Comparison of ENCODE assay signal across 1 cellular context in genomic region chr20:17530716-17531536, GRCh38.
TF ChIP-seq lines count a peak whose summit lies in the region.

BFSP1 (minus strand) TSS chr20:17531379; CDS start chr20:17531329, 50 bp downstream.

TF ChIP-seq in HepG2, 621 proteins besides CTCF, POLR2A, EP300 and RAD21 (continued from another document and continues in another):
- TF ChIP-seq GABPB1 (CRISPR knock-in tag; IDR thresholded peaks at IDR 0.05) (peak; percentile 56; the same call in 1 of the 2 replicates), ZNF879 (CRISPR knock-in tag; IDR thresholded peaks at IDR 0.05) (no peak), TRIM22 (IDR thresholded peaks at IDR 0.05) (no peak), SKI (IDR thresholded peaks at IDR 0.05; ENCODE audit: partially characterized antibody) (no peak), KMT2A (CRISPR knock-in tag; IDR thresholded peaks at IDR 0.05) (peak; percentile 60; the same call in 1 of the 2 replicates), GPBP1L1 (CRISPR knock-in tag; IDR thresholded peaks at IDR 0.05) (no peak), ZBTB14 (CRISPR knock-in tag; IDR thresholded peaks at IDR 0.05) (peak; percentile 81; the same call in 1 of the 2 replicates), ZNF496 (CRISPR knock-in tag; IDR thresholded peaks at IDR 0.05; ENCODE audit: insufficient replicate concordance) (no peak), SRSF1 (optimal IDR thresholded peaks at IDR 0.05; ENCODE audit: low read depth, low read length) (peak; percentile 81), HMG20B (CRISPR knock-in tag; conservative IDR thresholded peaks at IDR 0.05) (0 out of 2 replicates have a peak, but pooled peaks have one; percentile 30), TSC22D2 (CRISPR knock-in tag; IDR thresholded peaks at IDR 0.05; ENCODE audit: borderline replicate concordance) (peak; percentile 93; the same call in 1 of the 2 replicates), RBAK (CRISPR knock-in tag; IDR thresholded peaks at IDR 0.05) (no peak), ZNF430 (CRISPR knock-in tag; IDR thresholded peaks at IDR 0.05) (peak; percentile 47; the same call in 1 of the 2 replicates), NR2F6 (IDR thresholded peaks at IDR 0.05) (no peak), NR2F6 (CRISPR knock-in tag; IDR thresholded peaks at IDR 0.05) (no peak), ZNF468 (CRISPR knock-in tag; IDR thresholded peaks at IDR 0.05) (0 out of 2 replicates have a peak, but pooled peaks have one; percentile 74), ZNF296 (CRISPR knock-in tag; conservative IDR thresholded peaks at IDR 0.05) (no peak), ZNF326 (CRISPR knock-in tag; IDR thresholded peaks at IDR 0.05; ENCODE audit: borderline replicate concordance) (no peak), HNRNPK (IDR thresholded peaks at IDR 0.05; ENCODE audit: low read depth, low read length, poor library complexity, severe bottlenecking) (no peak), ATAD3A (CRISPR knock-in tag; IDR thresholded peaks at IDR 0.05) (no peak), ZNF121 (CRISPR knock-in tag; IDR thresholded peaks at IDR 0.05) (no peak), TEAD2 (CRISPR knock-in tag; IDR thresholded peaks at IDR 0.05) (no peak), ZIK1 (CRISPR knock-in tag; IDR thresholded peaks at IDR 0.05; ENCODE audit: borderline replicate concordance, low read depth) (no peak), CREB3 (CRISPR knock-in tag; IDR thresholded peaks at IDR 0.05) (no peak), ZNF576 (CRISPR knock-in tag; IDR thresholded peaks at IDR 0.05) (no peak), HNRNPL (IDR thresholded peaks at IDR 0.05; ENCODE audit: low read depth, low read length) (0 out of 2 replicates have a peak, but pooled peaks have one; percentile 24), ZNF543 (CRISPR knock-in tag; IDR thresholded peaks at IDR 0.05) (0 out of 2 replicates have a peak, but pooled peaks have one; percentile 69), ZNF383 (CRISPR knock-in tag; IDR thresholded peaks at IDR 0.05; ENCODE audit: borderline replicate concordance) (no peak), RFX1 (IDR thresholded peaks at IDR 0.05) (no peak), KLF9 (CRISPR knock-in tag; IDR thresholded peaks at IDR 0.05; ENCODE audit: low read depth) (no peak), ZNF234 (CRISPR knock-in tag; conservative IDR thresholded peaks at IDR 0.05) (0 out of 2 replicates have a peak, but pooled peaks have one; percentile 24), ZNF75D (CRISPR knock-in tag; IDR thresholded peaks at IDR 0.05; ENCODE audit: borderline replicate concordance) (no peak), KDM2A (CRISPR knock-in tag; IDR thresholded peaks at IDR 0.05; ENCODE audit: borderline replicate concordance, low read depth) (no peak; the same call in 1 of the 2 replicates), ZNF260 (CRISPR knock-in tag; IDR thresholded peaks at IDR 0.05; ENCODE audit: borderline replicate concordance, low read depth) (no peak), ZNF567 (CRISPR knock-in tag; IDR thresholded peaks at IDR 0.05; ENCODE audit: borderline replicate concordance) (peak; percentile 91), RELA (CRISPR knock-in tag; IDR thresholded peaks at IDR 0.05) (peak; percentile 19; the same call in 1 of the 2 replicates), FIP1L1 (IDR thresholded peaks at IDR 0.05; ENCODE audit: borderline replicate concordance, insufficient read depth, low read depth, low read length) (no peak), SSRP1 (CRISPR knock-in tag; IDR thresholded peaks at IDR 0.05) (no peak), NFE2L1 (CRISPR knock-in tag; IDR thresholded peaks at IDR 0.05; ENCODE audit: borderline replicate concordance) (no peak), PHF20 (CRISPR knock-in tag; IDR thresholded peaks at IDR 0.05) (no peak), ZNF12 (CRISPR knock-in tag; IDR thresholded peaks at IDR 0.05) (peak; percentile 27; the same call in 1 of the 2 replicates), JUNB (CRISPR knock-in tag; IDR thresholded peaks at IDR 0.05; ENCODE audit: borderline replicate concordance) (no peak), ZMYM2 (CRISPR knock-in tag; IDR thresholded peaks at IDR 0.05) (no peak), NCOR1 (IDR thresholded peaks at IDR 0.05; ENCODE audit: borderline replicate concordance, low read length) (no peak), SMAD1 (CRISPR knock-in tag; IDR thresholded peaks at IDR 0.05; ENCODE audit: borderline replicate concordance, low read depth) (no peak), RFX3 (CRISPR knock-in tag; IDR thresholded peaks at IDR 0.05) (no peak), ZNF552 (CRISPR knock-in tag; IDR thresholded peaks at IDR 0.05; ENCODE audit: borderline replicate concordance) (no peak), BATF2 (CRISPR knock-in tag; IDR thresholded peaks at IDR 0.05) (no peak), ZSCAN22 (CRISPR knock-in tag; IDR thresholded peaks at IDR 0.05) (no peak), CREM (IDR thresholded peaks at IDR 0.05) (no peak), CREM (CRISPR knock-in tag; IDR thresholded peaks at IDR 0.05) (no peak)
- TF ChIP-seq, protein P1, sequence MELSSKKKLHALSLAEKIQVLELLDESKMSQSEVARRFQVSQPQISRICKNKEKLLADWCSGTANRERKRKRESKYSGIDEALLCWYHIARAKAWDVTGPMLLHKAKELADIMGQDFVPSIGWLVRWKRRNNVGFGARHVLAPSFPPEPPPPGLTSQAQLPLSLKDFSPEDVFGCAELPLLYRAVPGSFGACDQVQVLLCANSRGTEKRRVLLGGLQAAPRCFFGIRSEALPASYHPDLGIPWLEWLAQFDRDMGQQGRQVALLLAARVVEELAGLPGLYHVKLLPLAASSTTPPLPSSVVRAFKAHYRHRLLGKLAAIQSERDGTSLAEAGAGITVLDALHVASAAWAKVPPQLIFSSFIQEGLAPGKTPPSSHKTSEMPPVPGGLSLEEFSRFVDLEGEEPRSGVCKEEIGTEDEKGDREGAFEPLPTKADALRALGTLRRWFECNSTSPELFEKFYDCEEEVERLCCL (CRISPR knock-in tag; IDR thresholded peaks at IDR 0.05; ENCODE audit: borderline replicate concordance), result no peak
- TF ChIP-seq, protein P2, sequence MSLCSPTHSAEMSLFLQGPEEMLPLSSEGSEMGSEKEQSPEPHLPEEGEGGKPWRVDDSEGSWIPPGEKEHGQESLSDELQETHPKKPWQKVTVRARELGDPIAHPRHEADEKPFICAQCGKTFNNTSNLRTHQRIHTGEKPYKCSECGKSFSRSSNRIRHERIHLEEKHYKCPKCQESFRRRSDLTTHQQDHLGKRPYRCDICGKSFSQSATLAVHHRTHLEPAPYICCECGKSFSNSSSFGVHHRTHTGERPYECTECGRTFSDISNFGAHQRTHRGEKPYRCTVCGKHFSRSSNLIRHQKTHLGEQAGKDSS (CRISPR knock-in tag; IDR thresholded peaks at IDR 0.05; ENCODE audit: borderline replicate concordance, low read depth), result peak; percentile 13; the same call in 1 of the 2 replicates
- TF ChIP-seq, protein P3, sequence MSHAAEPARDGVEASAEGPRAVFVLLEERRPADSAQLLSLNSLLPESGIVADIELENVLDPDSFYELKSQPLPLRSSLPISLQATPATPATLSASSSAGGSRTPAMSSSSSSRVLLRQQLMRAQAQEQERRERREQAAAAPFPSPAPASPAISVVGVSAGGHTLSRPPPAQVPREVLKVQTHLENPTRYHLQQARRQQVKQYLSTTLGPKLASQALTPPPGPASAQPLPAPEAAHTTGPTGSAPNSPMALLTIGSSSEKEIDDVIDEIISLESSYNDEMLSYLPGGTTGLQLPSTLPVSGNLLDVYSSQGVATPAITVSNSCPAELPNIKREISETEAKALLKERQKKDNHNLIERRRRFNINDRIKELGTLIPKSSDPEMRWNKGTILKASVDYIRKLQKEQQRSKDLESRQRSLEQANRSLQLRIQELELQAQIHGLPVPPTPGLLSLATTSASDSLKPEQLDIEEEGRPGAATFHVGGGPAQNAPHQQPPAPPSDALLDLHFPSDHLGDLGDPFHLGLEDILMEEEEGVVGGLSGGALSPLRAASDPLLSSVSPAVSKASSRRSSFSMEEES (CRISPR knock-in tag; IDR thresholded peaks at IDR 0.05), result no peak
- TF ChIP-seq, protein P4, sequence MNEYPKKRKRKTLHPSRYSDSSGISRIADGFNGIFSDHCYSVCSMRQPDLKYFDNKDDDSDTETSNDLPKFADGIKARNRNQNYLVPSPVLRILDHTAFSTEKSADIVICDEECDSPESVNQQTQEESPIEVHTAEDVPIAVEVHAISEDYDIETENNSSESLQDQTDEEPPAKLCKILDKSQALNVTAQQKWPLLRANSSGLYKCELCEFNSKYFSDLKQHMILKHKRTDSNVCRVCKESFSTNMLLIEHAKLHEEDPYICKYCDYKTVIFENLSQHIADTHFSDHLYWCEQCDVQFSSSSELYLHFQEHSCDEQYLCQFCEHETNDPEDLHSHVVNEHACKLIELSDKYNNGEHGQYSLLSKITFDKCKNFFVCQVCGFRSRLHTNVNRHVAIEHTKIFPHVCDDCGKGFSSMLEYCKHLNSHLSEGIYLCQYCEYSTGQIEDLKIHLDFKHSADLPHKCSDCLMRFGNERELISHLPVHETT (CRISPR knock-in tag; conservative IDR thresholded peaks at IDR 0.05), result peak; percentile 88
- TF ChIP-seq, protein P5, sequence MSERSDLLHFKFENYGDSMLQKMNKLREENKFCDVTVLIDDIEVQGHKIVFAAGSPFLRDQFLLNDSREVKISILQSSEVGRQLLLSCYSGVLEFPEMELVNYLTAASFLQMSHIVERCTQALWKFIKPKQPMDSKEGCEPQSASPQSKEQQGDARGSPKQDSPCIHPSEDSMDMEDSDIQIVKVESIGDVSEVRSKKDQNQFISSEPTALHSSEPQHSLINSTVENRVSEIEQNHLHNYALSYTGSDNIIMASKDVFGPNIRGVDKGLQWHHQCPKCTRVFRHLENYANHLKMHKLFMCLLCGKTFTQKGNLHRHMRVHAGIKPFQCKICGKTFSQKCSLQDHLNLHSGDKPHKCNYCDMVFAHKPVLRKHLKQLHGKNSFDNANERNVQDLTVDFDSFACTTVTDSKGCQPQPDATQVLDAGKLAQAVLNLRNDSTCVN (CRISPR knock-in tag; IDR thresholded peaks at IDR 0.05; ENCODE audit: borderline replicate concordance), result 0 out of 2 replicates have a peak, but pooled peaks have one; percentile 38
- TF ChIP-seq, protein P6, sequence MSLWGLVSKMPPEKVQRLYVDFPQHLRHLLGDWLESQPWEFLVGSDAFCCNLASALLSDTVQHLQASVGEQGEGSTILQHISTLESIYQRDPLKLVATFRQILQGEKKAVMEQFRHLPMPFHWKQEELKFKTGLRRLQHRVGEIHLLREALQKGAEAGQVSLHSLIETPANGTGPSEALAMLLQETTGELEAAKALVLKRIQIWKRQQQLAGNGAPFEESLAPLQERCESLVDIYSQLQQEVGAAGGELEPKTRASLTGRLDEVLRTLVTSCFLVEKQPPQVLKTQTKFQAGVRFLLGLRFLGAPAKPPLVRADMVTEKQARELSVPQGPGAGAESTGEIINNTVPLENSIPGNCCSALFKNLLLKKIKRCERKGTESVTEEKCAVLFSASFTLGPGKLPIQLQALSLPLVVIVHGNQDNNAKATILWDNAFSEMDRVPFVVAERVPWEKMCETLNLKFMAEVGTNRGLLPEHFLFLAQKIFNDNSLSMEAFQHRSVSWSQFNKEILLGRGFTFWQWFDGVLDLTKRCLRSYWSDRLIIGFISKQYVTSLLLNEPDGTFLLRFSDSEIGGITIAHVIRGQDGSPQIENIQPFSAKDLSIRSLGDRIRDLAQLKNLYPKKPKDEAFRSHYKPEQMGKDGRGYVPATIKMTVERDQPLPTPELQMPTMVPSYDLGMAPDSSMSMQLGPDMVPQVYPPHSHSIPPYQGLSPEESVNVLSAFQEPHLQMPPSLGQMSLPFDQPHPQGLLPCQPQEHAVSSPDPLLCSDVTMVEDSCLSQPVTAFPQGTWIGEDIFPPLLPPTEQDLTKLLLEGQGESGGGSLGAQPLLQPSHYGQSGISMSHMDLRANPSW (CRISPR knock-in tag; IDR thresholded peaks at IDR 0.05; ENCODE audit: borderline replicate concordance), result peak; percentile 42; the same call in 1 of the 2 replicates
